10 cellular contexts compared by ENCODE assay signal in genomic region chr7:129877146-129877792, GRCh38.
DNase-seq lines count a peak whose midpoint lies in the region; ATAC-seq and TF ChIP-seq lines count a peak whose summit lies in the region.
"Had no signal": no experiment of that assay in that cellular context is flagged by ENCODE, and none has a peak within 500 bp of the region (broad histone marks: within the 10 kb centered on the region; RNA-seq: fewer than 3 reads in every experiment).

No MANE protein-coding gene starts in this region.

- intact Hi-C loops in gastrocnemius medialis (cut with DNase I; ENCODE audit: low total_unique reads), result loop anchor here (2.0 to 5.0 kb wide), 2 partner anchors 40 to 72 kb away; no protein-coding TSS in a partner anchor

- in situ Hi-C loops in gastrocnemius medialis (cut with MboI; ENCODE audit: low sequenced_read_pairs in 4 of 4), result no loop called here

- peak; percentile 81 to 89 for ATAC-seq in gastrocnemius medialis

- peak in 1 of 2 donors; percentile 24 for TF ChIP-seq POLR2A in gastrocnemius medialis (IDR thresholded peaks at IDR 0.05)

- DNase-seq in HCEC 1CT (peak; percentile 38), SK-N-MC (ENCODE audit: low read depth, low spot score) (no peak), fibroblast of gingiva (ENCODE audit: low read depth) (peak; percentile 69), gastrocnemius medialis (peak; percentile 37 to 40), NCI-H345 (lab: John Stamatoyannopoulos, UW) (no peak)
- DNase-seq in activated CD8-positive, alpha-beta memory T cell treated with anti-CD3 and anti-CD28 coated beads, Interleukin-2, amount 50 U/mL, for 4 hours, result no peak
- no peak for DNase-seq in stimulated activated CD4-positive, alpha-beta T cell treated with anti-CD3 and anti-CD28 coated beads, Interleukin-4, amount 100 ng/mL, for 4 hours
- DNase-seq: KBM-7, NCI-H2227 treated with DMSO at 0.1 percent for 48 hours had no signal

- H3K9me3 ChIP-seq in SK-N-MC (ENCODE audit: low read depth, low read length) (no peaks in the 10 kb centered on the region), gastrocnemius medialis (no peaks in the 10 kb centered on the region)
- H3K9me3 ChIP-seq: SJSA1 had no signal

- H3K4me3 ChIP-seq in SK-N-MC (no peak overlapping the region), gastrocnemius medialis (peak overlapping the region; percentile 7 to 28 (median 16))
- H3K4me3 ChIP-seq: SJSA1 had no signal

- H3K27me3 ChIP-seq in gastrocnemius medialis, result no peaks in the 10 kb centered on the region
- H3K27me3 ChIP-seq: SJSA1 had no signal

- H3K9ac ChIP-seq in SK-N-MC (ENCODE audit: insufficient read length), result no peak overlapping the region

- peaks cover 41 to 51% of the 10 kb centered on the region in 2 donors for H3K4me1 ChIP-seq in gastrocnemius medialis

- TF ChIP-seq CTCF in gastrocnemius medialis (IDR thresholded peaks at IDR 0.05 in 4 of 5, conservative IDR thresholded peaks at IDR 0.05 in 1 of 5), result no peak

- H3K36me3 ChIP-seq in SK-N-MC (ENCODE audit: insufficient read depth, low read length) (peaks cover 11% of the 10 kb centered on the region), gastrocnemius medialis (peaks cover 0 to 5% of the 10 kb centered on the region in 2 donors)

- 0 out of 2 replicates have a peak overlapping the region, but pooled peaks have one; percentile 52 for H3K27ac ChIP-seq in SK-N-MC
- H3K27ac ChIP-seq in gastrocnemius medialis, result peak overlapping the region; percentile 72 to 86 (median 78)
- H3K27ac ChIP-seq: SJSA1 had no signal

Comparison
In these comparisons a context has a peak if more than half of its experiments do, and no peak if none do; other contexts are left out.
1. DNase-seq: peak in HCEC 1CT (single experiment), fibroblast of gingiva (single experiment) and gastrocnemius medialis (2 of 2); none in SK-N-MC (single experiment), activated CD8-positive, alpha-beta memory T cell treated with anti-CD3 and anti-CD28 coated beads, Interleukin-2, amount 50 U/mL, for 4 hours (single experiment), NCI-H345 (single experiment) and stimulated activated CD4-positive, alpha-beta T cell treated with anti-CD3 and anti-CD28 coated beads, Interleukin-4, amount 100 ng/mL, for 4 hours (0 of 2).